ENCODE assay signal across 18 cellular contexts in the genomic region with DNA sequence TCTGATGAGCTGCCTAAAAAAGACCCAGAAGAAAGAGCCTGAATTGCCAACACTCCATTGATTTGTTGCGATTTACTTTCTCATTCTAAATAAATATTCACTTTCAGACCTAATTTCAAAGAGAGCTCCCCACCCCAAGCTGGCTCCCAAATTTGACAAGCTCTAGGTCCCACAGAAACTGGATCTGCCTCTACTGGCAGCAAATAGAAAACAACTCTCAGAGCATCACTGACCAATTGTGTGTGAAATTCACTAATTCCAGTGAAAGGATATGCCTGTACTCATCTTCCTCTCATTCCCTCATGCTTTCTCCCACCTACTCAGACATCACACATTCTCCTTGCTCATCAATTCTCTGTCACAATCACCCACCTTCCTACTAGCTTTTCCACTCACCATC.
"Had no signal": no experiment of that assay in that cellular context is flagged by ENCODE, and none has a peak within 500 bp of the region (broad histone marks: within the 10 kb centered on the region; RNA-seq: fewer than 3 reads in every experiment).

No MANE protein-coding gene starts in this region.

- H3K4me3 ChIP-seq: SJSA1, SK-N-MC had no signal

- DNase-seq: KBM-7, MV-4-11, NCI-H1048, NCI-H1105, NCI-H1417, NCI-H1436 treated with DMSO at 0.1 percent for 48 hours, NCI-H1694, NCI-H187 treated with DMSO at 0.1 percent for 48 hours, NCI-H2029 treated with DMSO at 0.1 percent for 48 hours, NCI-H2227 treated with DMSO at 0.1 percent for 48 hours, NCI-H524, NCI-H774, Right ventricle myocardium superior, RPMI8226, SIG-M5 had no signal

- H3K4me1 ChIP-seq: SJSA1 had no signal

- H3K36me3 ChIP-seq: SJSA1 had no signal

- H3K27me3 ChIP-seq: SJSA1 had no signal

- H3K27ac ChIP-seq: SJSA1, SK-N-MC had no signal

- H3K9me3 ChIP-seq: SJSA1 had no signal

- FAIRE-seq: RCC 7860 had no signal
